8 cellular contexts compared by ENCODE assay signal in genomic region chr12:57766464-57767311, GRCh38. TPM values are rescaled to one million over a fixed set of nuclear protein-coding genes. Genes with fewer than 3 reads are reported as not detected.
DNase-seq lines count a peak whose midpoint lies in the region; ATAC-seq lines count a peak whose summit lies in the region.

CYP27B1 (minus strand) TSS chr12:57767078; CDS start chr12:57767041, 37 bp downstream.

- H3K36me3 Mint-ChIP-seq in central memory CD8-positive, alpha-beta T cell (ENCODE audit: insufficient read depth), result peaks cover 8% of the 10 kb centered on the region

- H3K9ac ChIP-seq in mesenchymal stem cell (ENCODE audit: low read length), result peak within 1 kb of the TSS; percentile 31

- H3K27me3 ChIP-seq in mesenchymal stem cell (ENCODE audit: control insufficient read depth in 1 of 2, insufficient read depth in 1 of 2, low read length in 2 of 2), result peaks cover 50 to 56% of the 10 kb centered on the region in 2 experiments

- H3K4me3 ChIP-seq in mesenchymal stem cell (ENCODE audit: insufficient read depth in 1 of 2, low read depth in 1 of 2, low read length in 2 of 2), result peak within 1 kb of the TSS; percentile 3 to 73

- 4% methylated on average over 37 of the region's 38 CpGs for WGBS in mesenchymal stem cell

- H3K4me1 ChIP-seq in mesenchymal stem cell (ENCODE audit: control insufficient read depth, insufficient read depth, low read depth, low read length), result peaks cover 32% of the 10 kb centered on the region

- no peak within 1 kb of the TSS for H2AK5ac ChIP-seq in mesenchymal stem cell (ENCODE audit: low read length, severe bottlenecking)

- H3K27me3 Mint-ChIP-seq in central memory CD8-positive, alpha-beta T cell, result peaks cover 39% of the 10 kb centered on the region

- H3K4ac ChIP-seq in mesenchymal stem cell (ENCODE audit: low read depth in 1 of 2, low read length in 2 of 2), result no peak within 1 kb of the TSS

- peaks cover 21 to 30% of the 10 kb centered on the region in 2 experiments for H3K36me3 ChIP-seq in mesenchymal stem cell (ENCODE audit: control insufficient read depth in 1 of 2, insufficient read depth in 2 of 2, low read depth in 1 of 2, low read length in 2 of 2)

- no peak within 1 kb of the TSS for H4K91ac ChIP-seq in mesenchymal stem cell (ENCODE audit: low read length)

- peaks cover 9% of the 10 kb centered on the region for H3K79me1 ChIP-seq in mesenchymal stem cell (replicated peaks; ENCODE audit: low read length, poor library complexity, severe bottlenecking)

- peak within 1 kb of the TSS; percentile 20 for H2BK15ac ChIP-seq in mesenchymal stem cell (ENCODE audit: low read depth, poor library complexity, severe bottlenecking)

- H3K27ac ChIP-seq in mesenchymal stem cell (ENCODE audit: low read length, poor library complexity, severe bottlenecking), result no peak within 1 kb of the TSS

- no peaks in the 10 kb centered on the region for H3K9me3 Mint-ChIP-seq in central memory CD8-positive, alpha-beta T cell

- no peaks in the 10 kb centered on the region for H3K9me3 ChIP-seq in mesenchymal stem cell (ENCODE audit: control insufficient read depth, low read length)

- peak; percentile 62 for DNase-seq in DMS53 (lab: John Stamatoyannopoulos, UW)
- DNase-seq in NCI-H226, result peak; percentile 44
- no peak for DNase-seq in central memory CD8-positive, alpha-beta T cell (ENCODE audit: low spot score in 2 of 2)
- DNase-seq in mesenchymal stem cell, result no peak
- no peak for DNase-seq in GM19240 (ENCODE audit: insufficient read length, low spot score)
- DNase-seq in nucleus accumbens (lab: John Stamatoyannopoulos, UW), result no peak

- H3K23ac ChIP-seq in mesenchymal stem cell (ENCODE audit: low read length in 2 of 2), result peak within 1 kb of the TSS in 1 of 2 experiments; percentile 60

- peak within 1 kb of the TSS; percentile 50 for H3K4me2 ChIP-seq in mesenchymal stem cell (ENCODE audit: low read length, poor library complexity, severe bottlenecking)

- H3K18ac ChIP-seq in mesenchymal stem cell (ENCODE audit: low read depth in 1 of 2, low read length in 2 of 2), result peak within 1 kb of the TSS in 1 of 2 experiments; percentile 22

- H2BK120ac ChIP-seq in mesenchymal stem cell (ENCODE audit: low read depth, low read length), result no peak within 1 kb of the TSS

- peaks cover 27% of the 10 kb centered on the region for H3K4me1 Mint-ChIP-seq in central memory CD8-positive, alpha-beta T cell

- no peak for ATAC-seq in central memory CD8-positive, alpha-beta T cell (replicated peaks; ENCODE audit: extremely low read depth, poor library complexity, severe bottlenecking)
- ATAC-seq in HG03520 (IDR thresholded peaks at IDR 0.05; ENCODE audit: unreplicated experiment) (no peak), HG03439 (IDR thresholded peaks at IDR 0.05; ENCODE audit: unreplicated experiment) (no peak)

- H2BK12ac ChIP-seq in mesenchymal stem cell (ENCODE audit: low read length in 2 of 2), result peak within 1 kb of the TSS in 1 of 2 experiments; percentile 25

- H3K4me3 Mint-ChIP-seq in central memory CD8-positive, alpha-beta T cell, result peak within 1 kb of the TSS; percentile 83

- no peak within 1 kb of the TSS for H3K27ac Mint-ChIP-seq in central memory CD8-positive, alpha-beta T cell (ENCODE audit: low read depth)

- H3K14ac ChIP-seq in mesenchymal stem cell (ENCODE audit: low read length in 2 of 2), result no peak within 1 kb of the TSS

- H2BK5ac ChIP-seq in mesenchymal stem cell (ENCODE audit: low read depth, low read length, poor library complexity, severe bottlenecking), result no peak within 1 kb of the TSS

- no peak within 1 kb of the TSS for H4K8ac ChIP-seq in mesenchymal stem cell (ENCODE audit: low read length)

- H2AFZ ChIP-seq in mesenchymal stem cell (ENCODE audit: low read depth, low read length), result no peak within 1 kb of the TSS

RNA-seq across cellular contexts. Expression of gene CYP27B1, which starts in this region (rescaled TPM):
- polyA plus RNA-seq in mesenchymal stem cell (2013, experiment 1 of 2), result 0.32 TPM
- polyA plus RNA-seq in mesenchymal stem cell (2013, experiment 2 of 2), result 0.29 TPM

Comparison
In these comparisons a context has a peak if more than half of its experiments do, and no peak if none do; other contexts are left out.
1. DNase-seq: peak in DMS53 (single experiment) and NCI-H226 (single experiment); none in central memory CD8-positive, alpha-beta T cell (0 of 2), mesenchymal stem cell (single experiment), GM19240 (single experiment) and nucleus accumbens (0 of 56).